In genomic region chr6:33958863-33959651, GRCh38 we compare ENCODE assay signal across 1 cellular context.
TF ChIP-seq lines count a peak whose summit lies in the region.

No MANE protein-coding gene starts in this region.

TF ChIP-seq in neural cell, 6 proteins besides CTCF, POLR2A, EP300 and RAD21 (continued from another document):
- TF ChIP-seq REST (IDR thresholded peaks at IDR 0.05; ENCODE audit: borderline replicate concordance): no peak
- no peak for TF ChIP-seq POLR2AphosphoS5 (IDR thresholded peaks at IDR 0.05)
- no peak for TF ChIP-seq MXI1 (conservative IDR thresholded peaks at IDR 0.05; ENCODE audit: poor library complexity, severe bottlenecking)
